1 cellular context compared by ENCODE assay signal in the genomic region with DNA sequence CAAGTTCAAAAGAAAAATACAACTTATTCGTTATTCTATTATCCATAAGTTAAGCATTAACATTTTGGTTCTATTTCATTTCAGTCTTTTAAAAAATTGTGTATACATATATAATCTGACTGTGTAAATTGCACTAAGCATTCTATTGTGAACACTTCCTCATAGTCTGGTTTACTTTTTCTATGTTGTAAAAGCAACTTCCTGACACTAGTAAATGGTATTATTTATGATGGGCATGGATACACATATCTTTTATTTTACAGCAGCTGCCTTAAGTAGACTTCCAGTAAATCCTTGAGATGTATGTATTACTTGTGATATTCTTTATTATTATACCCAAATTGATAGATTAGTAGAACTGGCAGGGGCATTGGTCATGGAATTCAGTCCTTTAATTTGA.
TF ChIP-seq lines count a peak whose summit lies in the region.

No MANE protein-coding gene starts in this region.

TF ChIP-seq in GM23338, 12 proteins besides CTCF, POLR2A, EP300 and RAD21 (continued from another document):
- TF ChIP-seq, protein P1, sequence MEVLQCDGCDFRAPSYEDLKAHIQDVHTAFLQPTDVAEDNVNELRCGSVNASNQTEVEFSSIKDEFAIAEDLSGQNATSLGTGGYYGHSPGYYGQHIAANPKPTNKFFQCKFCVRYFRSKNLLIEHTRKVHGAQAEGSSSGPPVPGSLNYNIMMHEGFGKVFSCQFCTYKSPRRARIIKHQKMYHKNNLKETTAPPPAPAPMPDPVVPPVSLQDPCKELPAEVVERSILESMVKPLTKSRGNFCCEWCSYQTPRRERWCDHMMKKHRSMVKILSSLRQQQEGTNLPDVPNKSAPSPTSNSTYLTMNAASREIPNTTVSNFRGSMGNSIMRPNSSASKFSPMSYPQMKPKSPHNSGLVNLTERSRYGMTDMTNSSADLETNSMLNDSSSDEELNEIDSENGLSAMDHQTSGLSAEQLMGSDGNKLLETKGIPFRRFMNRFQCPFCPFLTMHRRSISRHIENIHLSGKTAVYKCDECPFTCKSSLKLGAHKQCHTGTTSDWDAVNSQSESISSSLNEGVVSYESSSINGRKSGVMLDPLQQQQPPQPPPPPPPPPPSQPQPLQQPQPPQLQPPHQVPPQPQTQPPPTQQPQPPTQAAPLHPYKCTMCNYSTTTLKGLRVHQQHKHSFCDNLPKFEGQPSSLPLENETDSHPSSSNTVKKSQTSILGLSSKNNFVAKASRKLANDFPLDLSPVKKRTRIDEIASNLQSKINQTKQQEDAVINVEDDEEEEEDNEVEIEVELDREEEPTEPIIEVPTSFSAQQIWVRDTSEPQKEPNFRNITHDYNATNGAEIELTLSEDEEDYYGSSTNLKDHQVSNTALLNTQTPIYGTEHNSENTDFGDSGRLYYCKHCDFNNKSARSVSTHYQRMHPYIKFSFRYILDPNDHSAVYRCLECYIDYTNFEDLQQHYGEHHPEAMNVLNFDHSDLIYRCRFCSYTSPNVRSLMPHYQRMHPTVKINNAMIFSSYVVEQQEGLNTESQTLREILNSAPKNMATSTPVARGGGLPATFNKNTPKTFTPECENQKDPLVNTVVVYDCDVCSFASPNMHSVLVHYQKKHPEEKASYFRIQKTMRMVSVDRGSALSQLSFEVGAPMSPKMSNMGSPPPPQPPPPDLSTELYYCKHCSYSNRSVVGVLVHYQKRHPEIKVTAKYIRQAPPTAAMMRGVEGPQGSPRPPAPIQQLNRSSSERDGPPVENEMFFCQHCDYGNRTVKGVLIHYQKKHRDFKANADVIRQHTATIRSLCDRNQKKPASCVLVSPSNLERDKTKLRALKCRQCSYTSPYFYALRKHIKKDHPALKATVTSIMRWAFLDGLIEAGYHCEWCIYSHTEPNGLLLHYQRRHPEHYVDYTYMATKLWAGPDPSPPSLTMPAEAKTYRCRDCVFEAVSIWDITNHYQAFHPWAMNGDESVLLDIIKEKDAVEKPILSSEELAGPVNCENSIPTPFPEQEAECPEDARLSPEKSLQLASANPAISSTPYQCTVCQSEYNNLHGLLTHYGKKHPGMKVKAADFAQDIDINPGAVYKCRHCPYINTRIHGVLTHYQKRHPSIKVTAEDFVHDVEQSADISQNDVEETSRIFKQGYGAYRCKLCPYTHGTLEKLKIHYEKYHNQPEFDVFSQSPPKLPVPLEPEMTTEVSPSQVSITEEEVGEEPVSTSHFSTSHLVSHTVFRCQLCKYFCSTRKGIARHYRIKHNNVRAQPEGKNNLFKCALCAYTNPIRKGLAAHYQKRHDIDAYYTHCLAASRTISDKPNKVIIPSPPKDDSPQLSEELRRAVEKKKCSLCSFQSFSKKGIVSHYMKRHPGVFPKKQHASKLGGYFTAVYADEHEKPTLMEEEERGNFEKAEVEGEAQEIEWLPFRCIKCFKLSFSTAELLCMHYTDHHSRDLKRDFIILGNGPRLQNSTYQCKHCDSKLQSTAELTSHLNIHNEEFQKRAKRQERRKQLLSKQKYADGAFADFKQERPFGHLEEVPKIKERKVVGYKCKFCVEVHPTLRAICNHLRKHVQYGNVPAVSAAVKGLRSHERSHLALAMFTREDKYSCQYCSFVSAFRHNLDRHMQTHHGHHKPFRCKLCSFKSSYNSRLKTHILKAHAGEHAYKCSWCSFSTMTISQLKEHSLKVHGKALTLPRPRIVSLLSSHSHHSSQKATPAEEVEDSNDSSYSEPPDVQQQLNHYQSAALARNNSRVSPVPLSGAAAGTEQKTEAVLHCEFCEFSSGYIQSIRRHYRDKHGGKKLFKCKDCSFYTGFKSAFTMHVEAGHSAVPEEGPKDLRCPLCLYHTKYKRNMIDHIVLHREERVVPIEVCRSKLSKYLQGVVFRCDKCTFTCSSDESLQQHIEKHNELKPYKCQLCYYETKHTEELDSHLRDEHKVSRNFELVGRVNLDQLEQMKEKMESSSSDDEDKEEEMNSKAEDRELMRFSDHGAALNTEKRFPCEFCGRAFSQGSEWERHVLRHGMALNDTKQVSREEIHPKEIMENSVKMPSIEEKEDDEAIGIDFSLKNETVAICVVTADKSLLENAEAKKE (CRISPR knock-in tag; IDR thresholded peaks at IDR 0.05): no peak
- TF ChIP-seq JUNB (IDR thresholded peaks at IDR 0.05; ENCODE audit: unreplicated experiment) (no peak), ZNF331 (CRISPR knock-in tag; IDR thresholded peaks at IDR 0.05; ENCODE audit: low read depth) (no peak), POLR2AphosphoS5 (IDR thresholded peaks at IDR 0.05; ENCODE audit: low read depth) (no peak), CREB1 (CRISPR knock-in tag; IDR thresholded peaks at IDR 0.05; ENCODE audit: low read depth) (no peak), NANOG (IDR thresholded peaks at IDR 0.05; ENCODE audit: borderline replicate concordance) (no peak), EZH2phosphoT487 (IDR thresholded peaks at IDR 0.05; ENCODE audit: unreplicated experiment) (no peak), STAT1 (IDR thresholded peaks at IDR 0.05; ENCODE audit: unreplicated experiment) (no peak)
- TF ChIP-seq, protein P2, sequence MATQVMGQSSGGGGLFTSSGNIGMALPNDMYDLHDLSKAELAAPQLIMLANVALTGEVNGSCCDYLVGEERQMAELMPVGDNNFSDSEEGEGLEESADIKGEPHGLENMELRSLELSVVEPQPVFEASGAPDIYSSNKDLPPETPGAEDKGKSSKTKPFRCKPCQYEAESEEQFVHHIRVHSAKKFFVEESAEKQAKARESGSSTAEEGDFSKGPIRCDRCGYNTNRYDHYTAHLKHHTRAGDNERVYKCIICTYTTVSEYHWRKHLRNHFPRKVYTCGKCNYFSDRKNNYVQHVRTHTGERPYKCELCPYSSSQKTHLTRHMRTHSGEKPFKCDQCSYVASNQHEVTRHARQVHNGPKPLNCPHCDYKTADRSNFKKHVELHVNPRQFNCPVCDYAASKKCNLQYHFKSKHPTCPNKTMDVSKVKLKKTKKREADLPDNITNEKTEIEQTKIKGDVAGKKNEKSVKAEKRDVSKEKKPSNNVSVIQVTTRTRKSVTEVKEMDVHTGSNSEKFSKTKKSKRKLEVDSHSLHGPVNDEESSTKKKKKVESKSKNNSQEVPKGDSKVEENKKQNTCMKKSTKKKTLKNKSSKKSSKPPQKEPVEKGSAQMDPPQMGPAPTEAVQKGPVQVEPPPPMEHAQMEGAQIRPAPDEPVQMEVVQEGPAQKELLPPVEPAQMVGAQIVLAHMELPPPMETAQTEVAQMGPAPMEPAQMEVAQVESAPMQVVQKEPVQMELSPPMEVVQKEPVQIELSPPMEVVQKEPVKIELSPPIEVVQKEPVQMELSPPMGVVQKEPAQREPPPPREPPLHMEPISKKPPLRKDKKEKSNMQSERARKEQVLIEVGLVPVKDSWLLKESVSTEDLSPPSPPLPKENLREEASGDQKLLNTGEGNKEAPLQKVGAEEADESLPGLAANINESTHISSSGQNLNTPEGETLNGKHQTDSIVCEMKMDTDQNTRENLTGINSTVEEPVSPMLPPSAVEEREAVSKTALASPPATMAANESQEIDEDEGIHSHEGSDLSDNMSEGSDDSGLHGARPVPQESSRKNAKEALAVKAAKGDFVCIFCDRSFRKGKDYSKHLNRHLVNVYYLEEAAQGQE (IDR thresholded peaks at IDR 0.05; ENCODE audit: unreplicated experiment): no peak
